In genomic region chr1:201551096-201551495, GRCh38 we compare ENCODE assay signal across 17 cellular contexts. TPM values are rescaled to one million over a fixed set of nuclear protein-coding genes. Genes with fewer than 3 reads are reported as not detected.
DNase-seq lines count a peak whose midpoint lies in the region; ATAC-seq, FAIRE-seq and TF ChIP-seq lines count a peak whose summit lies in the region.
"Had no signal": no experiment of that assay in that cellular context is flagged by ENCODE, and none has a peak within 500 bp of the region (broad histone marks: within the 10 kb centered on the region; RNA-seq: fewer than 3 reads in every experiment).

No MANE protein-coding gene starts in this region.

- no peak for DNase-seq in CD14-positive monocyte (ENCODE audit: low spot score)
- DNase-seq in RCC 7860 (ENCODE audit: low spot score) = peak; percentile 20
- no peak for DNase-seq in osteocyte (ENCODE audit: extremely low spot score, unreplicated experiment)
- no peak for DNase-seq in activated CD8-positive, alpha-beta T cell treated with anti-CD3 and anti-CD28 coated beads, Interleukin-2, amount 10 ng/mL, durations not matched to agents 7 days and 5 days
- no peak for DNase-seq in T-helper 9 cell
- DNase-seq in activated CD8-positive, alpha-beta memory T cell treated with anti-CD3 and anti-CD28 coated beads, Interleukin-2, amount 50 U/mL, for 48 hours = no peak
- DNase-seq: CD4-positive, alpha-beta T cell; DMS79; KBM-7; NCI-H226; NCI-H526 had no signal

- no peak for ATAC-seq in activated CD8-positive, alpha-beta T cell treated with anti-CD3 and anti-CD28 coated beads, Interleukin-2, amount 10 ng/mL, durations not matched to agents 7 days and 5 days
- no peak for ATAC-seq in HG02610 (IDR thresholded peaks at IDR 0.05; ENCODE audit: unreplicated experiment)

- H3K4me1 Mint-ChIP-seq in CD14-positive monocyte = peaks cover 40% of the 10 kb centered on the region
- peaks cover 34% of the 10 kb centered on the region for H3K4me1 Mint-ChIP-seq in osteocyte (ENCODE audit: unreplicated experiment)
- H3K4me1 Mint-ChIP-seq in activated CD8-positive, alpha-beta T cell treated with anti-CD3 and anti-CD28 coated beads, Interleukin-2, amount 10 ng/mL, durations not matched to agents 7 days and 5 days (ENCODE audit: low read depth) = peaks cover 2% of the 10 kb centered on the region

- TF ChIP-seq CTCF in CD14-positive monocyte (IDR thresholded peaks at IDR 0.05) (no peak), osteocyte (IDR thresholded peaks at IDR 0.05) (no peak)

- CTCF ChIA-PET in activated CD8-positive, alpha-beta T cell treated with anti-CD3 and anti-CD28 coated beads, Interleukin-2, amount 10 ng/mL, durations not matched to agents 7 days and 5 days (lab: Charles Lee) = interaction anchor here (1.3 to 2.1 kb wide), 6 partner anchors 9 to 242 kb away, joined by 3 to 10 read pairs (median 4); no protein-coding TSS in a partner anchor

- H3K4me3 Mint-ChIP-seq in CD14-positive monocyte (no peak overlapping the region), osteocyte (ENCODE audit: unreplicated experiment) (no peak overlapping the region)
- H3K4me3 Mint-ChIP-seq in activated CD8-positive, alpha-beta T cell treated with anti-CD3 and anti-CD28 coated beads, Interleukin-2, amount 10 ng/mL, durations not matched to agents 7 days and 5 days = no peak overlapping the region
- H3K4me3 Mint-ChIP-seq: CD4-positive, alpha-beta T cell had no signal

- no peak for FAIRE-seq in RCC 7860 (lab: Jason Lieb, UNC)
- FAIRE-seq: A549, GM12878, GM18507 had no signal

- H3K27me3 Mint-ChIP-seq in CD14-positive monocyte (ENCODE audit: low read depth in 3 of 3) (peaks cover 0 to 4% (median 4%) of the 10 kb centered on the region in 3 donors), osteocyte (ENCODE audit: unreplicated experiment) (no peaks in the 10 kb centered on the region)
- peaks cover 6% of the 10 kb centered on the region for H3K27me3 Mint-ChIP-seq in activated CD8-positive, alpha-beta T cell treated with anti-CD3 and anti-CD28 coated beads, Interleukin-2, amount 10 ng/mL, durations not matched to agents 7 days and 5 days (ENCODE audit: low read depth)

- H3K27ac Mint-ChIP-seq in CD14-positive monocyte (peak overlapping the region; percentile 86 to 96 (median 93)), osteocyte (ENCODE audit: unreplicated experiment) (peak overlapping the region; percentile 87)
- H3K27ac Mint-ChIP-seq in activated CD8-positive, alpha-beta T cell treated with anti-CD3 and anti-CD28 coated beads, Interleukin-2, amount 10 ng/mL, durations not matched to agents 7 days and 5 days = no peak overlapping the region
- H3K27ac Mint-ChIP-seq: CD4-positive, alpha-beta T cell had no signal

- intact Hi-C loops in CD14-positive monocyte (cut with micrococcal nuclease) = no loop called here

- H3K36me3 Mint-ChIP-seq in CD14-positive monocyte (no peaks in the 10 kb centered on the region), osteocyte (ENCODE audit: unreplicated experiment) (peaks cover 2% of the 10 kb centered on the region)
- H3K36me3 Mint-ChIP-seq in activated CD8-positive, alpha-beta T cell treated with anti-CD3 and anti-CD28 coated beads, Interleukin-2, amount 10 ng/mL, durations not matched to agents 7 days and 5 days (ENCODE audit: low read depth) = no peaks in the 10 kb centered on the region

- POLR2A ChIA-PET in activated CD8-positive, alpha-beta T cell treated with anti-CD3 and anti-CD28 coated beads, Interleukin-2, amount 10 ng/mL, durations not matched to agents 7 days and 5 days (lab: Charles Lee) = no interaction called here

- H3K9me3 Mint-ChIP-seq in CD14-positive monocyte (no peaks in the 10 kb centered on the region), osteocyte (ENCODE audit: unreplicated experiment) (no peaks in the 10 kb centered on the region)
- no peaks in the 10 kb centered on the region for H3K9me3 Mint-ChIP-seq in activated CD8-positive, alpha-beta T cell treated with anti-CD3 and anti-CD28 coated beads, Interleukin-2, amount 10 ng/mL, durations not matched to agents 7 days and 5 days (ENCODE audit: insufficient read depth)
- H3K9me3 Mint-ChIP-seq: CD4-positive, alpha-beta T cell had no signal

- peak overlapping the region; percentile 93 for H3K27ac ChIP-seq in cingulate gyrus (ENCODE audit: low read depth, low read length)
- H3K27ac ChIP-seq: HL-60 had no signal

RNA-seq across cellular contexts. Expression of gene NAV1, which starts 12.2 kb away (rescaled TPM):
- under 1 TPM; 0.37 to 0.89 TPM for polyA plus RNA-seq in CD14-positive monocyte
- total RNA-seq in osteocyte = 286 and 288 TPM in 2 replicates
- total RNA-seq in activated CD8-positive, alpha-beta T cell treated with anti-CD3 and anti-CD28 coated beads, Interleukin-2, amount 10 ng/mL, durations not matched to agents 7 days and 5 days = 1 to 10 TPM; 1.1 to 1.9 TPM

RNA-seq across cellular contexts. Expression of gene CSRP1, which starts 44.2 kb away (rescaled TPM):
- 100 to 1,000 TPM in 1 of 2 donors, 10 to 100 TPM in 1; 98.8 to 111 TPM for polyA plus RNA-seq in CD14-positive monocyte
- total RNA-seq in osteocyte = 0.56 and 1.6 TPM in 2 replicates
- 10 to 100 TPM; 78.7 to 80.9 TPM for total RNA-seq in activated CD8-positive, alpha-beta T cell treated with anti-CD3 and anti-CD28 coated beads, Interleukin-2, amount 10 ng/mL, durations not matched to agents 7 days and 5 days

Comparison
In these comparisons a context has a peak if more than half of its experiments do, and no peak if none do; other contexts are left out.
1. RNA of gene NAV1, which starts 12.2 kb away (total RNA-seq): 286 to 288 TPM in osteocyte; 1.1 to 1.9 TPM in activated CD8-positive, alpha-beta T cell treated with anti-CD3 and anti-CD28 coated beads, Interleukin-2, amount 10 ng/mL, durations not matched to agents 7 days and 5 days; every median in the first group is over 10 times any median in the second.
2. RNA of gene CSRP1, which starts 44.2 kb away (total RNA-seq): 78.7 to 80.9 TPM in activated CD8-positive, alpha-beta T cell treated with anti-CD3 and anti-CD28 coated beads, Interleukin-2, amount 10 ng/mL, durations not matched to agents 7 days and 5 days; 0.56 to 1.6 TPM in osteocyte; every median in the first group is over 10 times any median in the second.